23 cellular contexts compared by ENCODE assay signal in genomic region chr18:39962546-39962945, GRCh38.
DNase-seq lines count a peak whose midpoint lies in the region; FAIRE-seq and TF ChIP-seq lines count a peak whose summit lies in the region.
"Had no signal": no experiment of that assay in that cellular context is flagged by ENCODE, and none has a peak within 500 bp of the region (broad histone marks: within the 10 kb centered on the region; RNA-seq: fewer than 3 reads in every experiment).

No MANE protein-coding gene starts in this region.

- DNase-seq in RWPE1 (ENCODE audit: low spot score) (peak; percentile 21), bronchial epithelial cell (ENCODE audit: low read depth) (peak; percentile 66), iris pigment epithelial cell (ENCODE audit: low read depth) (peak; percentile 3), smooth muscle cell (lab: John Stamatoyannopoulos, UW; ENCODE audit: unreplicated experiment) (no peak), hypothalamus (lab: John Stamatoyannopoulos, UW) (no peak), NCI-H524 (lab: John Stamatoyannopoulos, UW) (no peak), HEK293T (ENCODE audit: extremely low spot score) (no peak)
- DNase-seq: ACHN; BE2C; C1 segment of cervical spinal cord; CD4-positive, CD25-positive, alpha-beta regulatory T cell; CD8-positive, alpha-beta memory T cell; COR-L47; DMS 273 treated with DMSO at 0.1 percent for 48 hours; DMS53; DND-41; EL; IMR-90 had no signal

- H3F3A ChIP-seq in smooth muscle cell (ENCODE audit: low read depth): no peaks in the 10 kb centered on the region

- H2AFZ ChIP-seq in smooth muscle cell (ENCODE audit: low read depth): no peak overlapping the region

- H3K4me2 ChIP-seq in smooth muscle cell: no peak overlapping the region

- no peaks in the 10 kb centered on the region for H3K4me1 ChIP-seq in smooth muscle cell (ENCODE audit: low read depth)
- H3K4me1 ChIP-seq: BE2C, HAP-1 had no signal

- no peaks in the 10 kb centered on the region for H3K9me3 ChIP-seq in smooth muscle cell (replicated peaks; ENCODE audit: low read depth)
- H3K9me3 ChIP-seq: BE2C, HAP-1 had no signal

- CTCF ChIA-PET in RWPE1 (lab: Yijun Ruan, JAX): no interaction called here
- CTCF ChIA-PET in HEK293T (lab: Yijun Ruan, JAX): no interaction called here

- no peak for FAIRE-seq in bronchial epithelial cell (lab: Jason Lieb, UNC)
- FAIRE-seq: A204.1, GM12878, GM19239, HTR-8/SVneo had no signal

- H3K36me3 ChIP-seq in bronchial epithelial cell (ENCODE audit: control insufficient read depth, insufficient read depth, low read length): no peaks in the 10 kb centered on the region
- H3K36me3 ChIP-seq in smooth muscle cell (ENCODE audit: low read depth): no peaks in the 10 kb centered on the region
- H3K36me3 ChIP-seq: BE2C, HAP-1 had no signal

- POLR2A ChIA-PET in RWPE1 (lab: Yijun Ruan, JAX; ENCODE audit: low non-redundant PET) (no interaction called here), HEK293T (lab: Yijun Ruan, JAX) (no interaction called here)

- no peaks in the 10 kb centered on the region for H3K79me2 ChIP-seq in smooth muscle cell (ENCODE audit: low read depth)

- no peak overlapping the region for H3K4me3 ChIP-seq in bronchial epithelial cell (ENCODE audit: low read depth, low read length)
- H3K4me3 ChIP-seq in smooth muscle cell: no peak overlapping the region
- H3K4me3 ChIP-seq: GM12878, HAP-1 had no signal

- TF ChIP-seq CTCF in RWPE1 (conservative IDR thresholded peaks at IDR 0.05; ENCODE audit: low read depth) (no peak), bronchial epithelial cell (IDR thresholded peaks at IDR 0.05; ENCODE audit: insufficient read depth, low read length, severe bottlenecking) (no peak), smooth muscle cell (IDR thresholded peaks at IDR 0.05; ENCODE audit: borderline replicate concordance, insufficient read depth, poor library complexity, severe bottlenecking) (no peak)

- no peaks in the 10 kb centered on the region for H4K20me1 ChIP-seq in smooth muscle cell (ENCODE audit: low read depth)

- H3K9ac ChIP-seq in smooth muscle cell (ENCODE audit: low read depth): no peak overlapping the region

- 71% methylated on average over 2 of the region's 2 CpGs for WGBS in smooth muscle cell (ENCODE audit: low lambda C conversion rate)

- H3K27me3 ChIP-seq in bronchial epithelial cell (ENCODE audit: control insufficient read depth, insufficient read depth, low read length): no peaks in the 10 kb centered on the region
- H3K27me3 ChIP-seq in smooth muscle cell (ENCODE audit: low read depth): no peaks in the 10 kb centered on the region
- H3K27me3 ChIP-seq: BE2C had no signal

- H3K27ac ChIP-seq in RWPE1 (no peak overlapping the region), smooth muscle cell (ENCODE audit: low read depth) (peak overlapping the region; percentile 2)

TF ChIP-seq in HEK293T, 16 proteins besides CTCF, POLR2A, EP300 and RAD21:
- TF ChIP-seq TARDBP (IDR thresholded peaks at IDR 0.05) (no peak), LEF1 (IDR thresholded peaks at IDR 0.05; ENCODE audit: borderline replicate concordance) (no peak), BHLHE40 (IDR thresholded peaks at IDR 0.05; ENCODE audit: borderline replicate concordance) (no peak), FOXK2 (IDR thresholded peaks at IDR 0.05) (no peak), SP1 (IDR thresholded peaks at IDR 0.05) (no peak), PKNOX1 (IDR thresholded peaks at IDR 0.05) (no peak), ELF4 (IDR thresholded peaks at IDR 0.05) (no peak), HDGF (IDR thresholded peaks at IDR 0.05; ENCODE audit: borderline replicate concordance) (no peak), SUZ12 (IDR thresholded peaks at IDR 0.05) (no peak)

Comparison
In these comparisons a context has a peak if more than half of its experiments do, and no peak if none do; other contexts are left out.
1. DNase-seq: peak in RWPE1 (single experiment), bronchial epithelial cell (single experiment) and iris pigment epithelial cell (single experiment); none in smooth muscle cell (single experiment), hypothalamus (0 of 51), NCI-H524 (0 of 2) and HEK293T (single experiment).